In the genomic region with DNA sequence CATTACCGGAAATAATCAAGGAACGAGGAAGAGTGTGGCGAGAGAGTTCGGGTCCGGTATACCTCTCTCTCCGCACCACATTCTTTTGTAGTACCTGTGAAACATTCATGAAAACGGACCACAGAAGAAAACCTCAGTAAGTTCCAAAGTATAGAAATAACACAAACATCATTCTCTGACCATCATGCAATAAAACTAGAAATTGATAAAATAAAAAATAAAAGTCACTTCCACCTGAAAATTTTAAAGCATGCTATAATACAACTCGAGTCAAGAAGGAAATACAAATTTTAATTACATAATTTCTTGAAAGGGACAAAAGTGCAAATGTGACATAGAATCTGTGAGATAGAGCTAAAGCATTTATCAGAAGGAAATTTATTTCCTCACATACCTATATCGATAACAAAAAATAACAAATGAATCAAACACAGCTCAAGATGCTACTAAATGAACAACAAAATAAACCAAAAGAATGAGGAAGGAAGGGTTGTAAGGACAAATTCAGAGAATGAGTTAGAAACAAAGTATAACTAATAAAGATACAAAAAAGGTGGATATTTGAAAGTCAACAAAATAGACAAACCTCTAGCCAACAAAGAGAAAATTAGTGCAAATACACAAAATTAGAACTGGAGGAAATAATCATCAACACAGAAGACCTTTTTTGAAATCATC, we compare ENCODE assay signal across 2 cellular contexts.
TF ChIP-seq lines count a peak whose summit lies in the region.

No MANE protein-coding gene starts in this region.

TF ChIP-seq in HEK293, 187 proteins besides CTCF, POLR2A, EP300 and RAD21 (continued from another document):
- TF ChIP-seq, protein P1, sequence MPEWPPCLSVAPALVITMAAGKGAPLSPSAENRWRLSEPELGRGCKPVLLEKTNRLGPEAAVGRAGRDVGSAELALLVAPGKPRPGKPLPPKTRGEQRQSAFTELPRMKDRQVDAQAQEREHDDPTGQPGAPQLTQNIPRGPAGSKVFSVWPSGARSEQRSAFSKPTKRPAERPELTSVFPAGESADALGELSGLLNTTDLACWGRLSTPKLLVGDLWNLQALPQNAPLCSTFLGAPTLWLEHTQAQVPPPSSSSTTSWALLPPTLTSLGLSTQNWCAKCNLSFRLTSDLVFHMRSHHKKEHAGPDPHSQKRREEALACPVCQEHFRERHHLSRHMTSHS (tag by site-specific recombination; IDR thresholded peaks at IDR 0.05): no peak

TF ChIP-seq in WTC11, 78 proteins besides CTCF, POLR2A, EP300 and RAD21 (continued from another document):
- TF ChIP-seq, protein P2, sequence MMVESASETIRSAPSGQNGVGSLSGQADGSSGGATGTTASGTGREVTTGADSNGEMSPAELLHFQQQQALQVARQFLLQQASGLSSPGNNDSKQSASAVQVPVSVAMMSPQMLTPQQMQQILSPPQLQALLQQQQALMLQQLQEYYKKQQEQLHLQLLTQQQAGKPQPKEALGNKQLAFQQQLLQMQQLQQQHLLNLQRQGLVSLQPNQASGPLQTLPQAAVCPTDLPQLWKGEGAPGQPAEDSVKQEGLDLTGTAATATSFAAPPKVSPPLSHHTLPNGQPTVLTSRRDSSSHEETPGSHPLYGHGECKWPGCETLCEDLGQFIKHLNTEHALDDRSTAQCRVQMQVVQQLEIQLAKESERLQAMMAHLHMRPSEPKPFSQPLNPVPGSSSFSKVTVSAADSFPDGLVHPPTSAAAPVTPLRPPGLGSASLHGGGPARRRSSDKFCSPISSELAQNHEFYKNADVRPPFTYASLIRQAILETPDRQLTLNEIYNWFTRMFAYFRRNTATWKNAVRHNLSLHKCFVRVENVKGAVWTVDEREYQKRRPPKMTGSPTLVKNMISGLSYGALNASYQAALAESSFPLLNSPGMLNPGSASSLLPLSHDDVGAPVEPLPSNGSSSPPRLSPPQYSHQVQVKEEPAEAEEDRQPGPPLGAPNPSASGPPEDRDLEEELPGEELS (CRISPR knock-in tag; IDR thresholded peaks at IDR 0.05): no peak
- TF ChIP-seq, protein P3, sequence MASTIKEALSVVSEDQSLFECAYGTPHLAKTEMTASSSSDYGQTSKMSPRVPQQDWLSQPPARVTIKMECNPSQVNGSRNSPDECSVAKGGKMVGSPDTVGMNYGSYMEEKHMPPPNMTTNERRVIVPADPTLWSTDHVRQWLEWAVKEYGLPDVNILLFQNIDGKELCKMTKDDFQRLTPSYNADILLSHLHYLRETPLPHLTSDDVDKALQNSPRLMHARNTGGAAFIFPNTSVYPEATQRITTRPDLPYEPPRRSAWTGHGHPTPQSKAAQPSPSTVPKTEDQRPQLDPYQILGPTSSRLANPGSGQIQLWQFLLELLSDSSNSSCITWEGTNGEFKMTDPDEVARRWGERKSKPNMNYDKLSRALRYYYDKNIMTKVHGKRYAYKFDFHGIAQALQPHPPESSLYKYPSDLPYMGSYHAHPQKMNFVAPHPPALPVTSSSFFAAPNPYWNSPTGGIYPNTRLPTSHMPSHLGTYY (CRISPR knock-in tag; IDR thresholded peaks at IDR 0.05): no peak
- TF ChIP-seq CREM (CRISPR knock-in tag; IDR thresholded peaks at IDR 0.05) (no peak), TEAD4 (CRISPR knock-in tag; IDR thresholded peaks at IDR 0.05) (no peak)
- TF ChIP-seq, protein P4, sequence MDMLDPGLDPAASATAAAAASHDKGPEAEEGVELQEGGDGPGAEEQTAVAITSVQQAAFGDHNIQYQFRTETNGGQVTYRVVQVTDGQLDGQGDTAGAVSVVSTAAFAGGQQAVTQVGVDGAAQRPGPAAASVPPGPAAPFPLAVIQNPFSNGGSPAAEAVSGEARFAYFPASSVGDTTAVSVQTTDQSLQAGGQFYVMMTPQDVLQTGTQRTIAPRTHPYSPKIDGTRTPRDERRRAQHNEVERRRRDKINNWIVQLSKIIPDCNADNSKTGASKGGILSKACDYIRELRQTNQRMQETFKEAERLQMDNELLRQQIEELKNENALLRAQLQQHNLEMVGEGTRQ (CRISPR knock-in tag; IDR thresholded peaks at IDR 0.05): no peak
